1 cellular context compared by ENCODE assay signal in the genomic region with DNA sequence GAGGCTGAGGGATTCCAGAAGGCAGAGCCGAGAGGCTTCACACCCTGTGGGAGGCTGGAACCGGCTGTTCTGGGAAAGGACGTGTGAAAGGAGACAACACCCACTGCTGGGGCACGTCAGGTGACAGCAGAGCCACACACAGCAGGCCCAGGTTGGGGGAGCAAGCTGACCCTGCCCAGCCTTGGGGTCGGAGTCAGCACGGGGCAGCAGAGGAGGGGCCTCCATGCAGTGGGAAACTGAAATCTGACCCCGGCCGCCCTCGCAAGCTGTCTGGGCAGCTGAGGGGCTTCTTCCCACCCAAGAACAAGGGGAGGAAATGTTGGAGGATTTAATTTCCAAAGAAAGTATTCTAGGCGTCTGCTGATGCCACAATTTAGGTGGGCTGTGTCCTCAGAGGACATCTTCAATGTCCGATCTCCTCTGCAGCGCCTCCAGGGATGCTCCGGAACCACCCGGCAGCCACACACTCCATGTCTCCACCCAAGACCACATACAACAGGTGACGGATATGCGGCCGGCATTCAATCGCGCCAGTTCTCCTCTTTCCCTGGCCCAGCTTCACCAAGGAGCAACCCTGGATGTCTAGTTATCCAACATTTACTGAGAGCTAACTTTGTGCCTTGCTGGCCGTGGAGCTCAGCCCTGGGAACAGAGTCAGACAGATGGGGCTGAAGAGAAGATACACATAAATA.
TF ChIP-seq lines count a peak whose summit lies in the region.

No MANE protein-coding gene starts in this region.

TF ChIP-seq in HEK293, 187 proteins besides CTCF, POLR2A, EP300 and RAD21 (continued from another document):
- TF ChIP-seq, protein P1, sequence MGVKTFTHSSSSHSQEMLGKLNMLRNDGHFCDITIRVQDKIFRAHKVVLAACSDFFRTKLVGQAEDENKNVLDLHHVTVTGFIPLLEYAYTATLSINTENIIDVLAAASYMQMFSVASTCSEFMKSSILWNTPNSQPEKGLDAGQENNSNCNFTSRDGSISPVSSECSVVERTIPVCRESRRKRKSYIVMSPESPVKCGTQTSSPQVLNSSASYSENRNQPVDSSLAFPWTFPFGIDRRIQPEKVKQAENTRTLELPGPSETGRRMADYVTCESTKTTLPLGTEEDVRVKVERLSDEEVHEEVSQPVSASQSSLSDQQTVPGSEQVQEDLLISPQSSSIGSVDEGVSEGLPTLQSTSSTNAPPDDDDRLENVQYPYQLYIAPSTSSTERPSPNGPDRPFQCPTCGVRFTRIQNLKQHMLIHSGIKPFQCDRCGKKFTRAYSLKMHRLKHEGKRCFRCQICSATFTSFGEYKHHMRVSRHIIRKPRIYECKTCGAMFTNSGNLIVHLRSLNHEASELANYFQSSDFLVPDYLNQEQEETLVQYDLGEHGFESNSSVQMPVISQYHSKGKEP (tag by site-specific recombination; IDR thresholded peaks at IDR 0.05), result no peak
TF ChIP-seq in HEK293: peak in this region for 1.
